In the genomic region with DNA sequence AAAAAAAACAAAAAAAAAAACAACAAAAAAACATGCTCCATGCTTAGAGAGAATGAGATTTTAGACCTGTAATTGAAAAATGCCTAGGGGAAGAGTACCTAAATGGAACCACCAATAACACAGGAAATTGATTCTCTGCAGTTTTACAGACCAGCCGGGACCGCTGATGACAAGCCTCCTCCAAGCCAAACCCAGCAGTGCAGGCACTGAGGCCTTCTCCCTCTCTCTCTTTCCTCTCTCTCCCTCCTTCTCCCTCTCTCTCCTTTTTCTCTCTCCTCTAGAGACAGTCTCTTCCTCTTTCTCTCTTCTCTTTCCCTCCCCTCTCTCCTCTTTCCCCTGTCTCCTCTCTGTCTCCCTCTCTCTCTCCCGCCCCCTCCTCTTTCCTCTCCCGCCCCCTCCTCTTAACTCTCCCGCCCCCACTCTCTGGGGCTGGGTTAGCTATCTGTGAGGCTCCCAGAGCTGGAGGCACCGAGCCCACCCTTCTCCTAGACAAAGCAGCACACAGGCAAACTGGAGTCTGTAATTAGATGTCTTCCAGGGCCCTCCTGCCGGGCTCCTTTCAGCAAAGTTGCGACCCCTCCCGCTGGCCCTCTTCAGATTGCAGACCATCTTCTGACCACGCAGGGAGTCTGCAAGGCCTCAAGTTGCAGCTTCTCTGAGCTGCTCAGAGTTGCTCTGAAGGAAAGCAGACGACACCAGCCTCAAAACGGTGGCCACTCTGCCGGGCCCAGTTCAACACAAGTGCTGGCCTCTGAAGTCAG, we compare ENCODE assay signal across 22 cellular contexts.
DNase-seq lines count a peak whose midpoint lies in the region; ATAC-seq and TF ChIP-seq lines count a peak whose summit lies in the region.
"Had no signal": no experiment of that assay in that cellular context is flagged by ENCODE, and none has a peak within 500 bp of the region (broad histone marks: within the 10 kb centered on the region; RNA-seq: fewer than 3 reads in every experiment).

No MANE protein-coding gene starts in this region.

- TF ChIP-seq CTCF in smooth muscle cell (IDR thresholded peaks at IDR 0.05; ENCODE audit: borderline replicate concordance, insufficient read depth, poor library complexity, severe bottlenecking) (no peak), BE2C (IDR thresholded peaks at IDR 0.05; ENCODE audit: low read depth, low read length) (no peak)

- peak overlapping the region; percentile 17 for H3K18ac ChIP-seq in mesendoderm (ENCODE audit: low read length)

- H3K36me3 ChIP-seq in ectodermal cell (ENCODE audit: control insufficient read depth, insufficient read depth, low read length) (no peaks in the 10 kb centered on the region), mesendoderm (ENCODE audit: control insufficient read depth, insufficient read depth, low read length) (no peaks in the 10 kb centered on the region), smooth muscle cell (ENCODE audit: low read depth) (no peaks in the 10 kb centered on the region), BE2C (no peaks in the 10 kb centered on the region)
- H3K36me3 ChIP-seq: colonic mucosa, tibial artery had no signal

- H2BK120ac ChIP-seq in mesendoderm (ENCODE audit: low read depth, low read length): peak overlapping the region; percentile 29

- peak; percentile 68 for DNase-seq in DMS79 treated with DMSO at 0.1 percent for 48 hours (lab: John Stamatoyannopoulos, UW)
- no peak for DNase-seq in DMS79 (lab: John Stamatoyannopoulos, UW)
- peak; percentile 79 for DNase-seq in mesendoderm
- DNase-seq in smooth muscle cell (lab: John Stamatoyannopoulos, UW; ENCODE audit: unreplicated experiment): no peak
- no peak for DNase-seq in NCI-H128 (lab: John Stamatoyannopoulos, UW; ENCODE audit: unreplicated experiment)
- no peak for DNase-seq in BE2C
- DNase-seq: activated CD4-positive, alpha-beta T cell treated with anti-CD3 and anti-CD28 coated beads, Interleukin-2, amount 50 U/mL, for 48 hours; activated T-cell treated with anti-CD3 and anti-CD28 coated beads, Interleukin-2, amount 50 U/mL, for 1 hour; AML-193; colonic mucosa; glutamatergic neuron; GM23248; immature natural killer cell; NCI-H1092; NCI-H2081; NCI-H510A; stimulated activated CD4-positive, alpha-beta T cell treated with anti-CD3 and anti-CD28 coated beads, Interleukin-4, amount 100 ng/mL, for 4 hours had no signal

- ATAC-seq in GM19351 (IDR thresholded peaks at IDR 0.05; ENCODE audit: unreplicated experiment): no peak
- ATAC-seq: SK-N-SH treated with all-trans-retinoic acid at 6 μM for 48 hours had no signal

- H3K27ac ChIP-seq in ectodermal cell (ENCODE audit: insufficient read depth, low read depth, low read length, poor library complexity, severe bottlenecking) (peak overlapping the region; percentile 3), mesendoderm (ENCODE audit: low read depth, low read length) (peak overlapping the region; percentile 36), smooth muscle cell (ENCODE audit: low read depth) (no peak overlapping the region)
- H3K27ac ChIP-seq: 22Rv1, colonic mucosa, GM23248, tibial artery had no signal

- no peak overlapping the region for H2BK15ac ChIP-seq in mesendoderm (replicated peaks; ENCODE audit: low read depth)

- H3K9ac ChIP-seq in mesendoderm (ENCODE audit: low read length) (peak overlapping the region; percentile 25), smooth muscle cell (ENCODE audit: low read depth) (no peak overlapping the region)
- H3K9ac ChIP-seq: GM23248 had no signal

- H4K8ac ChIP-seq in mesendoderm (ENCODE audit: low read depth, low read length): no peak overlapping the region

- H3K56ac ChIP-seq in mesendoderm (ENCODE audit: low read length): peak overlapping the region; percentile 77

- H3K4me3 ChIP-seq in ectodermal cell (ENCODE audit: insufficient read depth, low read depth, low read length): no peak overlapping the region
- no peak overlapping the region for H3K4me3 ChIP-seq in mesendoderm (ENCODE audit: low read length)
- no peak overlapping the region for H3K4me3 ChIP-seq in smooth muscle cell
- no peak overlapping the region for H3K4me3 ChIP-seq in BE2C (ENCODE audit: low read depth, low read length)
- H3K4me3 ChIP-seq: colonic mucosa, GM23248, tibial artery had no signal

- no peak overlapping the region for H3K4me2 ChIP-seq in mesendoderm (ENCODE audit: low read length)
- no peak overlapping the region for H3K4me2 ChIP-seq in smooth muscle cell

- H4K5ac ChIP-seq in mesendoderm (ENCODE audit: low read length): no peak overlapping the region

- H3K27me3 ChIP-seq in ectodermal cell (ENCODE audit: control insufficient read depth, insufficient read depth, low read length, poor library complexity, severe bottlenecking) (no peaks in the 10 kb centered on the region), mesendoderm (ENCODE audit: insufficient read depth, low read length, poor library complexity) (no peaks in the 10 kb centered on the region), smooth muscle cell (ENCODE audit: low read depth) (no peaks in the 10 kb centered on the region), BE2C (0 out of 2 replicates have a peak, but pooled peaks cover 3% of the 10 kb centered on the region)
- H3K27me3 ChIP-seq: colonic mucosa, tibial artery had no signal

- H3K4ac ChIP-seq in mesendoderm (ENCODE audit: low read depth, low read length): peak overlapping the region; percentile 46

- H3K79me2 ChIP-seq in mesendoderm (ENCODE audit: control insufficient read depth, insufficient read depth, low read length) (no peaks in the 10 kb centered on the region), smooth muscle cell (ENCODE audit: low read depth) (no peaks in the 10 kb centered on the region)

- no peak overlapping the region for H2AK5ac ChIP-seq in mesendoderm (ENCODE audit: low read length)

- peak overlapping the region; percentile 65 for H2AFZ ChIP-seq in smooth muscle cell (ENCODE audit: low read depth)
- H2AFZ ChIP-seq: GM23248 had no signal

- peak overlapping the region; percentile 20 for H2BK5ac ChIP-seq in mesendoderm (ENCODE audit: low read length)

- H3K4me1 ChIP-seq in ectodermal cell (ENCODE audit: control insufficient read depth, insufficient read depth, low read length): peaks cover 42% of the 10 kb centered on the region
- H3K4me1 ChIP-seq in mesendoderm (ENCODE audit: control insufficient read depth, low read depth, low read length): peaks cover 19% of the 10 kb centered on the region
- peaks cover 36% of the 10 kb centered on the region for H3K4me1 ChIP-seq in smooth muscle cell (ENCODE audit: low read depth)
- no peaks in the 10 kb centered on the region for H3K4me1 ChIP-seq in BE2C
- H3K4me1 ChIP-seq: colonic mucosa, tibial artery had no signal

- H3K9me3 ChIP-seq in ectodermal cell (ENCODE audit: control insufficient read depth, low read length) (no peaks in the 10 kb centered on the region), smooth muscle cell (replicated peaks; ENCODE audit: low read depth) (no peaks in the 10 kb centered on the region), BE2C (no peaks in the 10 kb centered on the region)
- H3K9me3 ChIP-seq: colonic mucosa, tibial artery had no signal

- H3K23ac ChIP-seq in mesendoderm (ENCODE audit: low read length): no peak overlapping the region

- WGBS in ectodermal cell, 2 experiments: 6 to 7% methylated on average over 11 of the region's 13 CpGs
- no CpG with 5 or more reads among the region's 13 CpGs for WGBS in mesendoderm (ENCODE audit: extremely low coverage, insufficient coverage, low lambda C conversion rate)
- 8% methylated on average over 10 of the region's 13 CpGs for WGBS in smooth muscle cell (ENCODE audit: low lambda C conversion rate)

- peaks cover 19% of the 10 kb centered on the region for H3F3A ChIP-seq in smooth muscle cell (ENCODE audit: low read depth)

- no peaks in the 10 kb centered on the region for H4K20me1 ChIP-seq in smooth muscle cell (ENCODE audit: low read depth)

- no peaks in the 10 kb centered on the region for H3K79me1 ChIP-seq in mesendoderm (ENCODE audit: low read length)

Comparison
In these comparisons a context has a peak if more than half of its experiments do, and no peak if none do; other contexts are left out.
1. DNase-seq: peak in DMS79 treated with DMSO at 0.1 percent for 48 hours (single experiment) and mesendoderm (single experiment); none in DMS79 (single experiment), smooth muscle cell (single experiment), NCI-H128 (single experiment) and BE2C (single experiment).